Comparison of ENCODE assay signal across 8 cellular contexts in genomic region chr2:240434728-240435456, GRCh38.
DNase-seq lines count a peak whose midpoint lies in the region; ATAC-seq, FAIRE-seq and TF ChIP-seq lines count a peak whose summit lies in the region.

No MANE protein-coding gene starts in this region.

- H3K4me3 ChIP-seq in AG09309 (ENCODE audit: control insufficient read depth, low read depth, low read length) = peak overlapping the region; percentile 59

- DNase-seq in AG09309 (ENCODE audit: low read depth) = peak; percentile 52
- peak; percentile 84 for DNase-seq in GM19238 (ENCODE audit: insufficient read length, low spot score)
- peak; percentile 87 for DNase-seq in HTR-8/SVneo (ENCODE audit: insufficient read length, low spot score)
- peak; percentile 90 for DNase-seq in RKO (ENCODE audit: low spot score)
- peak; percentile 96 for DNase-seq in activated effector memory CD4-positive, alpha-beta T cell treated with anti-CD3 and anti-CD28 coated beads, Interleukin-2, amount 50 U/mL, for 16 hours
- DNase-seq in fibroblast of the conjunctiva (ENCODE audit: low read depth) = peak; percentile 86
- DNase-seq in nephron progenitor cell = peak; percentile 96
- peak; percentile 89 for DNase-seq in stimulated activated naive CD8-positive, alpha-beta T cell treated with anti-CD3 and anti-CD28 coated beads, Interleukin-15, Interleukin-2, amounts not matched to agents 100 U/mL and 50 U/mL, for 24 hours

- FAIRE-seq in HTR-8/SVneo (lab: Jason Lieb, UNC) = peak; percentile 64

- peak; percentile 46 for ATAC-seq in stimulated activated naive CD8-positive, alpha-beta T cell treated with anti-CD3 and anti-CD28 coated beads, Interleukin-15, Interleukin-2, amounts not matched to agents 100 U/mL and 50 U/mL, for 24 hours

- H3K27ac Mint-ChIP-seq in nephron progenitor cell = no peak overlapping the region

- peaks cover 18% of the 10 kb centered on the region for H3K4me1 Mint-ChIP-seq in nephron progenitor cell

- TF ChIP-seq CTCF in AG09309 (IDR thresholded peaks at IDR 0.05; ENCODE audit: control insufficient read depth, insufficient read depth, low read depth, low read length, missing control alignments) (no peak), nephron progenitor cell (IDR thresholded peaks at IDR 0.05) (no peak)

- peaks cover 19% of the 10 kb centered on the region for H3K27me3 Mint-ChIP-seq in nephron progenitor cell (ENCODE audit: low read depth, poor library complexity)

- H3K36me3 Mint-ChIP-seq in nephron progenitor cell (ENCODE audit: low read depth) = no peaks in the 10 kb centered on the region

- H3K9me3 Mint-ChIP-seq in nephron progenitor cell = no peaks in the 10 kb centered on the region

- H3K4me3 Mint-ChIP-seq in nephron progenitor cell = peak overlapping the region; percentile 86

Comparison
In these comparisons a context has a peak if more than half of its experiments do, and no peak if none do; other contexts are left out.
1. Peak in every context shown above with its lines: DNase-seq, ATAC-seq and H3K4me3 ChIP-seq.